Comparison of ENCODE assay signal across 8 cellular contexts in genomic region chr2:210477496-210477895, GRCh38. TPM values are rescaled to one million over a fixed set of nuclear protein-coding genes. Genes with fewer than 3 reads are reported as not detected.
DNase-seq lines count a peak whose midpoint lies in the region; FAIRE-seq and TF ChIP-seq lines count a peak whose summit lies in the region.

No MANE protein-coding gene starts in this region.

- H3K27me3 Mint-ChIP-seq in endothelial cell (ENCODE audit: unreplicated experiment) (peaks cover 4% of the 10 kb centered on the region), nephron progenitor cell (ENCODE audit: low read depth, poor library complexity) (peaks cover 5% of the 10 kb centered on the region)

- DNase-seq in activated CD4-positive, alpha-beta T cell treated with anti-CD3 and anti-CD28 coated beads for 48 hours, result peak; percentile 46
- no peak for DNase-seq in activated CD4-positive, alpha-beta T cell treated with anti-CD3 and anti-CD28 coated beads for 1 hour
- peak; percentile 14 for DNase-seq in SK-N-SH
- DNase-seq in endothelial cell (ENCODE audit: low spot score), result peak; percentile 23
- DNase-seq in nephron progenitor cell, result peak; percentile 12
- DNase-seq in BE2C, result no peak
- DNase-seq in NCI-H2081 treated with DMSO at 0.1 percent for 48 hours (lab: John Stamatoyannopoulos, UW), result no peak
- no peak for DNase-seq in GM19239 (ENCODE audit: insufficient read length, low spot score)

- no peaks in the 10 kb centered on the region for H3F3A ChIP-seq in SK-N-SH (replicated peaks; ENCODE audit: insufficient read depth)

- H3K4me1 Mint-ChIP-seq in endothelial cell (ENCODE audit: unreplicated experiment) (peaks cover 6% of the 10 kb centered on the region), nephron progenitor cell (peaks cover 34% of the 10 kb centered on the region)

- H3K36me3 ChIP-seq in SK-N-SH (replicated peaks in 1 of 2; ENCODE audit: control insufficient read depth in 1 of 2, insufficient read depth in 2 of 2, low read length in 1 of 2) (peaks cover 10 to 11% of the 10 kb centered on the region in 2 experiments), BE2C (no peaks in the 10 kb centered on the region)

- H3K4me1 ChIP-seq in SK-N-SH (ENCODE audit: control insufficient read depth in 1 of 2, insufficient read depth in 2 of 2, low read depth in 1 of 2, low read length in 1 of 2) (peaks cover 0 to 2% of the 10 kb centered on the region in 2 experiments; a peak in 1 of 4 replicates), BE2C (no peaks in the 10 kb centered on the region; the same call in 1 of the 2 replicates)

- peak overlapping the region; percentile 96 for H2AFZ ChIP-seq in SK-N-SH (ENCODE audit: low read depth)

- H3K79me2 ChIP-seq in SK-N-SH (ENCODE audit: insufficient read depth), result peaks cover 13% of the 10 kb centered on the region

- TF ChIP-seq RAD21 in SK-N-SH (IDR thresholded peaks at IDR 0.05; ENCODE audit: low read length), result no peak

- POLR2A ChIA-PET in SK-N-SH (lab: Yijun Ruan, JAX), result no interaction called here

- no peak for TF ChIP-seq CTCF in SK-N-SH (IDR thresholded peaks at IDR 0.05)
- no peak for TF ChIP-seq CTCF in endothelial cell (IDR thresholded peaks at IDR 0.05; ENCODE audit: unreplicated experiment)
- no peak for TF ChIP-seq CTCF in nephron progenitor cell (IDR thresholded peaks at IDR 0.05)
- no peak for TF ChIP-seq CTCF in BE2C (IDR thresholded peaks at IDR 0.05; ENCODE audit: low read depth, low read length)

- H3K9me2 ChIP-seq in SK-N-SH, result no peaks in the 10 kb centered on the region

- H3K27ac ChIP-seq in SK-N-SH (ENCODE audit: low read depth in 2 of 2, low read length in 1 of 2), result peak overlapping the region; percentile 2 to 67; a peak in 2 of 4 replicates

- TF ChIP-seq EP300 in SK-N-SH (IDR thresholded peaks at IDR 0.05; ENCODE audit: borderline replicate concordance in 1 of 2, low read depth in 1 of 2, low read length in 1 of 2), result no peak

- H3K4me3 Mint-ChIP-seq in endothelial cell (ENCODE audit: unreplicated experiment), result peak overlapping the region; percentile 97
- H3K4me3 Mint-ChIP-seq in nephron progenitor cell, result peak overlapping the region; percentile 93

- H3K27ac Mint-ChIP-seq in endothelial cell (ENCODE audit: unreplicated experiment) (peak overlapping the region; percentile 44), nephron progenitor cell (peak overlapping the region; percentile 88)

- H3K9me3 ChIP-seq in SK-N-SH (no peaks in the 10 kb centered on the region), BE2C (no peaks in the 10 kb centered on the region)

- no peaks in the 10 kb centered on the region for H3K27me3 ChIP-seq in SK-N-SH (ENCODE audit: insufficient read depth)
- no peaks in the 10 kb centered on the region for H3K27me3 ChIP-seq in BE2C

- peak overlapping the region; percentile 73 for H3K9ac ChIP-seq in SK-N-SH

- FAIRE-seq in GM19239 (lab: Jason Lieb, UNC), result no peak

- CTCF ChIA-PET in SK-N-SH (lab: Yijun Ruan, JAX), result interaction anchor here (1.2 to 3.2 kb wide), 2 partner anchors 25 to 33 kb away, joined by 4 to 7 read pairs; no protein-coding TSS in a partner anchor

- no peaks in the 10 kb centered on the region for H4K20me1 ChIP-seq in SK-N-SH (ENCODE audit: insufficient read depth)

- H3K4me3 ChIP-seq in SK-N-SH (ENCODE audit: low read depth in 2 of 2, low read length in 1 of 2), result peak overlapping the region; percentile 71 to 84; a peak in 3 of 4 replicates
- H3K4me3 ChIP-seq in BE2C (ENCODE audit: low read depth, low read length), result no peak overlapping the region

- 50% methylated on average over 3 of the region's 3 CpGs for WGBS in SK-N-SH (ENCODE audit: low lambda C conversion rate)

- peak overlapping the region; percentile 71 for H3K4me2 ChIP-seq in SK-N-SH

- no peaks in the 10 kb centered on the region for H3K36me3 Mint-ChIP-seq in endothelial cell (ENCODE audit: low read depth, unreplicated experiment)
- H3K36me3 Mint-ChIP-seq in nephron progenitor cell (ENCODE audit: low read depth), result peaks cover 22% of the 10 kb centered on the region

- H3K9me3 Mint-ChIP-seq in endothelial cell (ENCODE audit: unreplicated experiment), result no peaks in the 10 kb centered on the region
- H3K9me3 Mint-ChIP-seq in nephron progenitor cell, result peaks cover 3% of the 10 kb centered on the region

TF ChIP-seq in SK-N-SH, 30 proteins besides CTCF, POLR2A, EP300 and RAD21 (continues in another document):
- TF ChIP-seq IRF3 (IDR thresholded peaks at IDR 0.05; ENCODE audit: low read depth, low read length) (no peak), JUND (IDR thresholded peaks at IDR 0.05) (no peak), MEF2A (IDR thresholded peaks at IDR 0.05; ENCODE audit: borderline replicate concordance, low read depth) (no peak), POLR2AphosphoS5 (IDR thresholded peaks at IDR 0.05; ENCODE audit: low read depth, low read length) (peak; percentile 35; the same call in 1 of the 2 replicates), EZH2phosphoT487 (IDR thresholded peaks at IDR 0.05; ENCODE audit: borderline replicate concordance, low read depth) (no peak), MXI1 (IDR thresholded peaks at IDR 0.05; ENCODE audit: low read depth, low read length) (no peak), FOSL2 (IDR thresholded peaks at IDR 0.05; ENCODE audit: borderline replicate concordance, low read depth) (no peak), GABPA (IDR thresholded peaks at IDR 0.05; ENCODE audit: low read depth) (no peak), FOXJ3 (CRISPR knock-in tag; IDR thresholded peaks at IDR 0.05) (no peak), USF2 (IDR thresholded peaks at IDR 0.05; ENCODE audit: borderline replicate concordance, low read depth, low read length) (no peak), ZBTB33 (IDR thresholded peaks at IDR 0.05; ENCODE audit: borderline replicate concordance, low read depth) (0 out of 2 replicates have a peak, but pooled peaks have one; percentile 14), USF1 (IDR thresholded peaks at IDR 0.05; ENCODE audit: borderline replicate concordance, low read depth) (no peak), TAF1 (IDR thresholded peaks at IDR 0.05; ENCODE audit: borderline replicate concordance, low read depth, low read length) (peak; percentile 43; the same call in 1 of the 2 replicates), FOXM1 (IDR thresholded peaks at IDR 0.05; ENCODE audit: low read depth) (no peak), ELF1 (IDR thresholded peaks at IDR 0.05) (no peak)
- TF ChIP-seq, protein P1, sequence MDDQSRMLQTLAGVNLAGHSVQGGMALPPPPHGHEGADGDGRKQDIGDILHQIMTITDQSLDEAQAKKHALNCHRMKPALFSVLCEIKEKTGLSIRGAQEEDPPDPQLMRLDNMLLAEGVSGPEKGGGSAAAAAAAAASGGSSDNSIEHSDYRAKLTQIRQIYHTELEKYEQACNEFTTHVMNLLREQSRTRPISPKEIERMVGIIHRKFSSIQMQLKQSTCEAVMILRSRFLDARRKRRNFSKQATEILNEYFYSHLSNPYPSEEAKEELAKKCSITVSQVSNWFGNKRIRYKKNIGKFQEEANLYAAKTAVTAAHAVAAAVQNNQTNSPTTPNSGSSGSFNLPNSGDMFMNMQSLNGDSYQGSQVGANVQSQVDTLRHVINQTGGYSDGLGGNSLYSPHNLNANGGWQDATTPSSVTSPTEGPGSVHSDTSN (IDR thresholded peaks at IDR 0.05), result no peak
- TF ChIP-seq, protein P2, sequence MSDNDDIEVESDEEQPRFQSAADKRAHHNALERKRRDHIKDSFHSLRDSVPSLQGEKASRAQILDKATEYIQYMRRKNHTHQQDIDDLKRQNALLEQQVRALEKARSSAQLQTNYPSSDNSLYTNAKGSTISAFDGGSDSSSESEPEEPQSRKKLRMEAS (IDR thresholded peaks at IDR 0.05; ENCODE audit: low read depth), result peak; percentile 56

RNA-seq across cellular contexts. Expression of gene LANCL1, which starts 0.9 kb away (rescaled TPM):
- polyA plus RNA-seq in SK-N-SH (2012; rRNA removed), result 34.3 and 52.6 TPM in 2 replicates
- 42.4 and 45.2 TPM in 2 replicates for polyA plus RNA-seq in SK-N-SH (2012; cell fraction: cytosol; rRNA removed)
- polyA plus RNA-seq in SK-N-SH (2012; cell fraction: nucleus; rRNA removed), result 40.6 and 62.3 TPM in 2 replicates
- total RNA-seq in endothelial cell (ENCODE audit: unreplicated experiment), result 38.7 TPM
- polyA plus RNA-seq in BE2C (2012; ENCODE audit: insufficient read depth, insufficient read length, low read depth), result 57.9 TPM

Comparison
In these comparisons a context has a peak if more than half of its experiments do, and no peak if none do; other contexts are left out.
1. DNase-seq: peak in activated CD4-positive, alpha-beta T cell treated with anti-CD3 and anti-CD28 coated beads for 48 hours (single experiment), SK-N-SH (single experiment), endothelial cell (single experiment) and nephron progenitor cell (single experiment); none in activated CD4-positive, alpha-beta T cell treated with anti-CD3 and anti-CD28 coated beads for 1 hour (single experiment), BE2C (single experiment), NCI-H2081 treated with DMSO at 0.1 percent for 48 hours (single experiment) and GM19239 (single experiment).